Comparison of ENCODE assay signal across 6 cellular contexts in the genomic region with DNA sequence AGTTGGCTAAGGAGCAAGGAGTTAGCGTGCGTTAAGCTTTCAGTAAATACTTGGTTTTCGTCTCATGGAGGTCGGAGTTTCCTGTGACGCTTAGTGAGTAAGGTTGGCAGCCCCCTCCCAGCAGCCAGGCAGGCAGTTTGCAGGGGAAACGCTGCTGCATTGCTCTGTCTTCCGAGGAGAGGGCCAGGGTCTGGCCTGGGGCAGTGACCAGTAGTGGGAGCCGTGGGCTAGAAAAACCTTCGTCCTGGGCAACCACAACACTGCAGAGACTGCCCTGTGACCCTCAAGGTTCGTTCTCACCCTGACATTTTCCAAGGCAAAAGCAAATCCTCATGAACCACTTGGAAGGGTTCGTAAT. TPM values are rescaled to one million over a fixed set of nuclear protein-coding genes. Genes with fewer than 3 reads are reported as not detected.
A peak's percentile ranks its signal among the peaks of the same experiment; 100 is the strongest.
DNase-seq lines count a peak whose midpoint lies in the region; TF ChIP-seq lines count a peak whose summit lies in the region.

No MANE protein-coding gene starts in this region.

- H4K20me1 ChIP-seq in PC-9 (ENCODE audit: insufficient read depth) = peaks cover 32% of the 10 kb centered on the region

- H3K4me3 ChIP-seq in GM06990 (replicated peaks; ENCODE audit: low read depth, low read length) = peak overlapping the region; percentile 100
- peak overlapping the region; percentile 96 for H3K4me3 ChIP-seq in PC-9
- H3K4me3 ChIP-seq in cardiac muscle cell = peak overlapping the region; percentile 87
- peak overlapping the region; percentile 96 for H3K4me3 ChIP-seq in thymus (ENCODE audit: low read length)

- H3K36me3 ChIP-seq in GM06990 (ENCODE audit: control insufficient read depth, insufficient read depth, low read length) (peaks cover 2% of the 10 kb centered on the region; the same call in 1 of the 2 replicates), PC-9 (ENCODE audit: low read depth) (no peaks in the 10 kb centered on the region), cardiac muscle cell (no peaks in the 10 kb centered on the region), thymus (ENCODE audit: control insufficient read depth, insufficient read depth) (peaks cover 4% of the 10 kb centered on the region)

- peaks cover 25% of the 10 kb centered on the region for H3F3A ChIP-seq in PC-9 (ENCODE audit: insufficient read depth, low read depth)

- H3K27ac ChIP-seq in PC-9 (no peak overlapping the region), cardiac muscle cell (peak overlapping the region; percentile 49), thymus (ENCODE audit: low read depth) (peak overlapping the region; percentile 89)

- no peaks in the 10 kb centered on the region for H3K27me3 ChIP-seq in GM06990 (replicated peaks; ENCODE audit: control insufficient read depth, insufficient read depth, low read length)
- no peaks in the 10 kb centered on the region for H3K27me3 ChIP-seq in PC-9 (ENCODE audit: insufficient read depth, low read depth)
- peaks cover 10% of the 10 kb centered on the region for H3K27me3 ChIP-seq in cardiac muscle cell
- no peaks in the 10 kb centered on the region for H3K27me3 ChIP-seq in thymus (ENCODE audit: control insufficient read depth, insufficient read depth)

- CTCF ChIA-PET in PC-9 (lab: Charles Lee) = no interaction called here

- POLR2A ChIA-PET in PC-9 (lab: Charles Lee; ENCODE audit: unreplicated experiment) = interaction anchor here (0.7 to 0.9 kb wide), 2 partner anchors 54 to 414 kb away, joined by 3 to 12 read pairs; partner anchors contain the start of gene IDUA

- no peak for TF ChIP-seq CTCF in GM06990 (IDR thresholded peaks at IDR 0.05; ENCODE audit: insufficient read depth, low read length, poor library complexity, severe bottlenecking)
- TF ChIP-seq CTCF in PC-9 (conservative IDR thresholded peaks at IDR 0.05) = peak; percentile 33; the same call in 1 of the 2 replicates
- peak; percentile 29 for TF ChIP-seq CTCF in cardiac muscle cell (IDR thresholded peaks at IDR 0.05; ENCODE audit: low read depth, low read length)

- H3K9me2 ChIP-seq in PC-9 (ENCODE audit: insufficient read depth) = no peaks in the 10 kb centered on the region

- 7% methylated on average over 11 of the region's 11 CpGs for WGBS in thymus

- DNase-seq in GM06990 (ENCODE audit: extremely low read depth, insufficient read length) (no peak), PC-9 (no peak), cardiac muscle cell (ENCODE audit: low read depth in 1 of 2, low spot score in 1 of 2) (no peak), medulla oblongata (ENCODE audit: extremely low spot score) (no peak), inferior parietal cortex (ENCODE audit: extremely low spot score) (no peak)

- intact Hi-C loops in PC-9 (cut with micrococcal nuclease; ENCODE audit: unreplicated experiment) = loop anchor here (1.0 to 5.0 kb wide), 3 partner anchors 40 to 150 kb away; partner anchors contain the start of genes DGKQ and IDUA

- BruUV-seq in PC-9 (replicated peaks; lab: Mats Ljungman, UMichigan) = TSS peak; percentile 80

- H3K4me1 ChIP-seq in PC-9 (replicated peaks; ENCODE audit: insufficient read depth) (peaks cover 30% of the 10 kb centered on the region), cardiac muscle cell (ENCODE audit: low read depth) (peaks cover 19% of the 10 kb centered on the region), thymus (ENCODE audit: control insufficient read depth, insufficient read depth, low read length) (peaks cover 19% of the 10 kb centered on the region)

- peak overlapping the region; percentile 90 for H3K4me2 ChIP-seq in PC-9

- H3K9me3 ChIP-seq in PC-9 (ENCODE audit: insufficient read depth, low read depth) (no peaks in the 10 kb centered on the region), cardiac muscle cell (ENCODE audit: low read depth) (no peaks in the 10 kb centered on the region), thymus (ENCODE audit: control insufficient read depth) (no peaks in the 10 kb centered on the region)

- H3K79me2 ChIP-seq in PC-9 (ENCODE audit: low read depth) = peaks cover 44% of the 10 kb centered on the region

- peak overlapping the region; percentile 99 for H2AFZ ChIP-seq in PC-9

RNA-seq across cellular contexts. Expression of gene TMEM175, which starts 0.4 kb away (rescaled TPM):
- total RNA-seq in PC-9 (2021) = 13.5 and 20.2 TPM in 2 replicates
- 31.6 and 36.4 TPM in 2 replicates for total RNA-seq in cardiac muscle cell
- polyA plus RNA-seq in cardiac muscle cell = 28.3 and 35.1 TPM in 2 replicates
- 87.1 TPM for polyA plus RNA-seq in thymus

RNA-seq across cellular contexts. Expression of gene GAK, which starts 0.6 kb away (rescaled TPM):
- total RNA-seq in PC-9 (2021) (114 and 138 TPM in 2 replicates), cardiac muscle cell (88.6 and 144 TPM in 2 replicates)
- polyA plus RNA-seq in cardiac muscle cell (59.8 and 63.8 TPM in 2 replicates), thymus (230 TPM)

RNA-seq across cellular contexts. Expression of gene DGKQ, which starts 40.7 kb away (rescaled TPM):
- total RNA-seq in PC-9 (2021) (11.5 and 16.9 TPM in 2 replicates), cardiac muscle cell (15.9 and 17.1 TPM in 2 replicates)
- polyA plus RNA-seq in cardiac muscle cell (13.5 and 15.1 TPM in 2 replicates), thymus (24.1 TPM)

RNA-seq across cellular contexts. Expression of gene IDUA, which starts 54.2 kb away (rescaled TPM):
- total RNA-seq in PC-9 (2021) (46.6 and 74.7 TPM in 2 replicates), cardiac muscle cell (13.0 and 14.9 TPM in 2 replicates)
- polyA plus RNA-seq in cardiac muscle cell (29.9 and 34.0 TPM in 2 replicates), thymus (27.4 TPM)
